1 cellular context compared by ENCODE assay signal in genomic region chr20:577167-577791, GRCh38.
TF ChIP-seq lines count a peak whose summit lies in the region.

No MANE protein-coding gene starts in this region.

TF ChIP-seq in K562, 482 proteins besides CTCF, POLR2A, EP300 and RAD21 (continued from another document):
- TF ChIP-seq NFATC3 (IDR thresholded peaks at IDR 0.05): no peak
- TF ChIP-seq ZNF133 (CRISPR knock-in tag; IDR thresholded peaks at IDR 0.05): no peak
- no peak for TF ChIP-seq ZFP30 (CRISPR knock-in tag; IDR thresholded peaks at IDR 0.05; ENCODE audit: borderline replicate concordance)
- no peak for TF ChIP-seq ZNF561 (CRISPR knock-in tag; conservative IDR thresholded peaks at IDR 0.05)
- no peak for TF ChIP-seq DEAF1 (CRISPR knock-in tag; IDR thresholded peaks at IDR 0.05)
- no peak for TF ChIP-seq HDAC8 (tag; IDR thresholded peaks at IDR 0.05)
- TF ChIP-seq HNRNPH1 (optimal IDR thresholded peaks at IDR 0.05; ENCODE audit: low read depth, low read length): no peak
TF ChIP-seq in K562: peak in this region for 63.
